In genomic region chr10:53463539-53463938, GRCh38 we compare ENCODE assay signal across 1 cellular context.
TF ChIP-seq lines count a peak whose summit lies in the region.

No MANE protein-coding gene starts in this region.

TF ChIP-seq in GM23338, 12 proteins besides CTCF, POLR2A, EP300 and RAD21 (continued from another document):
- TF ChIP-seq ZNF331 (CRISPR knock-in tag; IDR thresholded peaks at IDR 0.05; ENCODE audit: low read depth) (no peak), POLR2AphosphoS5 (IDR thresholded peaks at IDR 0.05; ENCODE audit: low read depth) (no peak), ZNF462 (CRISPR knock-in tag; IDR thresholded peaks at IDR 0.05) (no peak), CREB1 (CRISPR knock-in tag; IDR thresholded peaks at IDR 0.05; ENCODE audit: low read depth) (no peak), ETS1 (IDR thresholded peaks at IDR 0.05) (no peak)
